8 cellular contexts compared by ENCODE assay signal in genomic region chr15:88255496-88256171, GRCh38. TPM values are rescaled to one million over a fixed set of nuclear protein-coding genes. Genes with fewer than 3 reads are reported as not detected.
DNase-seq lines count a peak whose midpoint lies in the region; ATAC-seq and TF ChIP-seq lines count a peak whose summit lies in the region.

No MANE protein-coding gene starts in this region.

- no peaks in the 10 kb centered on the region for H3K36me3 Mint-ChIP-seq in activated naive CD4-positive, alpha-beta T cell treated with anti-CD3 and anti-CD28 coated beads for 36 hours (ENCODE audit: low read depth)
- peaks cover 0 to 5% of the 10 kb centered on the region in 2 donors for H3K36me3 Mint-ChIP-seq in CD14-positive monocyte

- H3K36me3 ChIP-seq in breast epithelium (no peaks in the 10 kb centered on the region), thyroid gland (no peaks in the 10 kb centered on the region)

- peak overlapping the region; percentile 37 to 69 (median 57) for H3K4me3 ChIP-seq in breast epithelium
- H3K4me3 ChIP-seq in thyroid gland (replicated peaks in 1 of 3): peak overlapping the region in 1 of 3 donors; percentile 35

- H3K27ac Mint-ChIP-seq in activated naive CD4-positive, alpha-beta T cell treated with anti-CD3 and anti-CD28 coated beads for 36 hours: no peak overlapping the region
- no peak overlapping the region for H3K27ac Mint-ChIP-seq in CD14-positive monocyte

- H3K27ac ChIP-seq in breast epithelium (peak overlapping the region; percentile 25 to 48), thyroid gland (no peak overlapping the region)

- 1 to 2% methylated on average over 31 to 40 of the region's 54 CpGs for WGBS in thyroid gland, 2 donors

- TF ChIP-seq POLR2A in breast epithelium (IDR thresholded peaks at IDR 0.05): no peak
- no peak for TF ChIP-seq POLR2A in thyroid gland (IDR thresholded peaks at IDR 0.05)

- no peaks in the 10 kb centered on the region for H3K9me3 ChIP-seq in breast epithelium
- H3K9me3 ChIP-seq in thyroid gland: no peaks in the 10 kb centered on the region

- peaks cover 27% of the 10 kb centered on the region for H3K4me1 Mint-ChIP-seq in activated naive CD4-positive, alpha-beta T cell treated with anti-CD3 and anti-CD28 coated beads for 36 hours (ENCODE audit: low read depth)
- peaks cover 12% of the 10 kb centered on the region for H3K4me1 Mint-ChIP-seq in CD14-positive monocyte

- peak; percentile 28 for ATAC-seq in left colon

- CTCF ChIA-PET in activated naive CD4-positive, alpha-beta T cell treated with anti-CD3 and anti-CD28 coated beads for 36 hours (lab: Charles Lee): no interaction called here

- TF ChIP-seq CTCF in breast epithelium (IDR thresholded peaks at IDR 0.05) (no peak), thyroid gland (IDR thresholded peaks at IDR 0.05) (no peak), CD14-positive monocyte (IDR thresholded peaks at IDR 0.05) (no peak)

- peaks cover 4% of the 10 kb centered on the region in 2 donors for H3K4me1 ChIP-seq in breast epithelium
- H3K4me1 ChIP-seq in thyroid gland: peaks cover 0 to 16% of the 10 kb centered on the region in 2 donors

- intact Hi-C loops in activated naive CD4-positive, alpha-beta T cell treated with anti-CD3 and anti-CD28 coated beads for 36 hours (cut with micrococcal nuclease): loop anchor here (5.0 kb wide), 1 partner anchor 212 kb away; the partner anchor contains the start of genes MRPL46 and MRPS11
- intact Hi-C loops in breast epithelium (cut with DNase I; ENCODE audit: low total_unique reads): no loop called here
- intact Hi-C loops in left colon (cut with DNase I, micrococcal nuclease): no loop called here
- intact Hi-C loops in thyroid gland (cut with DNase I): no loop called here
- intact Hi-C loops in CD14-positive monocyte (cut with micrococcal nuclease): no loop called here

- peak overlapping the region; percentile 66 for H3K4me3 Mint-ChIP-seq in activated naive CD4-positive, alpha-beta T cell treated with anti-CD3 and anti-CD28 coated beads for 36 hours
- peak overlapping the region in 1 of 2 donors; percentile 88 for H3K4me3 Mint-ChIP-seq in CD14-positive monocyte

- H3K27me3 ChIP-seq in breast epithelium (peaks cover 3 to 48% of the 10 kb centered on the region in 2 donors), thyroid gland (peaks cover 3% of the 10 kb centered on the region)

- H3K9me3 Mint-ChIP-seq in activated naive CD4-positive, alpha-beta T cell treated with anti-CD3 and anti-CD28 coated beads for 36 hours: no peaks in the 10 kb centered on the region
- peaks cover 0 to 22% (median 11%) of the 10 kb centered on the region in 7 donors for H3K9me3 Mint-ChIP-seq in CD14-positive monocyte

- peaks cover 58% of the 10 kb centered on the region for H3K27me3 Mint-ChIP-seq in activated naive CD4-positive, alpha-beta T cell treated with anti-CD3 and anti-CD28 coated beads for 36 hours (ENCODE audit: low read depth)
- H3K27me3 Mint-ChIP-seq in CD14-positive monocyte (ENCODE audit: low read depth in 3 of 3): peaks cover 68 to 80% (median 74%) of the 10 kb centered on the region in 3 donors

- DNase-seq in activated naive CD4-positive, alpha-beta T cell treated with anti-CD3 and anti-CD28 coated beads for 36 hours: peak; percentile 19
- no peak for DNase-seq in activated naive CD4-positive, alpha-beta T cell treated with Interleukin-2 at 50 U/mL for 16 hours
- DNase-seq in breast epithelium (ENCODE audit: low spot score in 2 of 2) (peak in 1 of 2 donors; percentile 48), left colon (no peak), thyroid gland (peak; percentile 38 to 59), NOMO-1 treated with dmso at 0.1 percent for 144 hours (lab: John Stamatoyannopoulos, UW; ENCODE audit: unreplicated experiment) (no peak), dedifferentiated amniotic fluid mesenchymal stem cell (ENCODE audit: extremely low spot score) (no peak), CD14-positive monocyte (ENCODE audit: low spot score) (no peak)

RNA-seq across cellular contexts. Expression of gene NTRK3, which starts 0.9 kb away (rescaled TPM):
- total RNA-seq in activated naive CD4-positive, alpha-beta T cell treated with anti-CD3 and anti-CD28 coated beads for 36 hours: 1 to 10 TPM in 1 of 2 experiments, under 1 TPM in 1; 0.95 to 1.4 TPM
- 10 to 100 TPM in 2 of 3 donors, 1 to 10 TPM in 1; 1.9 to 23.6 (median 13.8) TPM for total RNA-seq in breast epithelium
- 1 to 10 TPM in 1 of 2 donors, under 1 TPM in 1; 0.55 to 1.3 TPM for total RNA-seq in left colon
- total RNA-seq in thyroid gland: 1 to 10 TPM in 3 of 4 donors, under 1 TPM in 1; 0.94 to 3.2 (median 1.8) TPM
- not detected for polyA plus RNA-seq in CD14-positive monocyte

Comparison
In these comparisons a context has a peak if more than half of its experiments do, and no peak if none do; other contexts are left out.
1. DNase-seq: peak in activated naive CD4-positive, alpha-beta T cell treated with anti-CD3 and anti-CD28 coated beads for 36 hours (single experiment) and thyroid gland (2 of 2); none in activated naive CD4-positive, alpha-beta T cell treated with Interleukin-2 at 50 U/mL for 16 hours (single experiment), left colon (0 of 2), NOMO-1 treated with dmso at 0.1 percent for 144 hours (single experiment), dedifferentiated amniotic fluid mesenchymal stem cell (single experiment) and CD14-positive monocyte (single experiment).
2. H3K27ac ChIP-seq: peak in breast epithelium (2 of 2); none in thyroid gland (0 of 3).